ENCODE assay signal across 1 cellular context in the genomic region with DNA sequence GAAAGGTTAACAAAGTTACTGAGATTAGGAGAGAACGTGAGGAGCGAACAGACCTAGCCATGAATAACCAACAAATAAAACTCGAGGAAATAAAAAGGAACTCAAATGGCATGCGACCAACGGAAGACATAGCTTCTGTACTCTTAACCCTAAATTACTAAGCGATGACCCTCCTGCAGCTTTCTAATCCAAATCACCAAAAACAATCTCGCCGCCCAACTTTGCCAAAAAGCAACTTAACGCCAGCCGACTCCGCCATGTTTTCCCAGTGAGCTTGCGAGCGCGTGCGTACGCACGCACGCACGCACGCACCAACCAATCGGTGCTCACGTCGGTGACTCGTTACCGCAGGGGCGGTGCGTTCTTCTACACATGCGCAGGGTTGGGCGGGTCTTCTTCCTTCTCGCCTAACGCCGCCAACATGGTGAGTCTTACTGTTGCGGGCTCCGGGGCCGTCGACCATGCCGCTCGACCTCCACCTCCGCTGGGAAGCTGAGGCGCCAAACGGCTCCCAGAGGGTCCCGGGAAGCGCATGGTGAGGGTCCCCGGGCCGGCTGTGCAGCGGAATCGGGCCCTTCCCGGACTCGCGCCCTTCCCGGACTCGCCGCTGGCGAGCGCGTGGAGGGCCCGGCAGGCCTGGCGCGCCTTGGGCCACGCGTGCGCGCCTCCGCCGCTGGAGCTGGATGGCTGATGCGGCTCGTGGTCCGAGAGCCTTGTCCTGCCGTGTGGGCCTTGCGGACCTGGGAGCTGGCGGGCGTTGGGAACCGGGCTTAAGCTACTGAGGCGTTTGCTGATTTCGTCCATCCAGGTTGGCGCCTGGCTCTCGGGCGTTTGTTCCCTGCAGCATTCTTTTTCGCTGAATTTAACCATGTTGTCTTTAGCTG.
TF ChIP-seq lines count a peak whose summit lies in the region.

A gene (plus strand): TSS at position 400 of the 884 bp plus-strand sequence. CDS start 133 bp downstream, at position 533.

TF ChIP-seq in K562, 482 proteins besides CTCF, POLR2A, EP300 and RAD21 (continued from another document and continues in another):
- TF ChIP-seq, protein P1, sequence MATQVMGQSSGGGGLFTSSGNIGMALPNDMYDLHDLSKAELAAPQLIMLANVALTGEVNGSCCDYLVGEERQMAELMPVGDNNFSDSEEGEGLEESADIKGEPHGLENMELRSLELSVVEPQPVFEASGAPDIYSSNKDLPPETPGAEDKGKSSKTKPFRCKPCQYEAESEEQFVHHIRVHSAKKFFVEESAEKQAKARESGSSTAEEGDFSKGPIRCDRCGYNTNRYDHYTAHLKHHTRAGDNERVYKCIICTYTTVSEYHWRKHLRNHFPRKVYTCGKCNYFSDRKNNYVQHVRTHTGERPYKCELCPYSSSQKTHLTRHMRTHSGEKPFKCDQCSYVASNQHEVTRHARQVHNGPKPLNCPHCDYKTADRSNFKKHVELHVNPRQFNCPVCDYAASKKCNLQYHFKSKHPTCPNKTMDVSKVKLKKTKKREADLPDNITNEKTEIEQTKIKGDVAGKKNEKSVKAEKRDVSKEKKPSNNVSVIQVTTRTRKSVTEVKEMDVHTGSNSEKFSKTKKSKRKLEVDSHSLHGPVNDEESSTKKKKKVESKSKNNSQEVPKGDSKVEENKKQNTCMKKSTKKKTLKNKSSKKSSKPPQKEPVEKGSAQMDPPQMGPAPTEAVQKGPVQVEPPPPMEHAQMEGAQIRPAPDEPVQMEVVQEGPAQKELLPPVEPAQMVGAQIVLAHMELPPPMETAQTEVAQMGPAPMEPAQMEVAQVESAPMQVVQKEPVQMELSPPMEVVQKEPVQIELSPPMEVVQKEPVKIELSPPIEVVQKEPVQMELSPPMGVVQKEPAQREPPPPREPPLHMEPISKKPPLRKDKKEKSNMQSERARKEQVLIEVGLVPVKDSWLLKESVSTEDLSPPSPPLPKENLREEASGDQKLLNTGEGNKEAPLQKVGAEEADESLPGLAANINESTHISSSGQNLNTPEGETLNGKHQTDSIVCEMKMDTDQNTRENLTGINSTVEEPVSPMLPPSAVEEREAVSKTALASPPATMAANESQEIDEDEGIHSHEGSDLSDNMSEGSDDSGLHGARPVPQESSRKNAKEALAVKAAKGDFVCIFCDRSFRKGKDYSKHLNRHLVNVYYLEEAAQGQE (CRISPR knock-in tag; IDR thresholded peaks at IDR 0.05; ENCODE audit: low read depth), result peak; percentile 25; the same call in 1 of the 2 replicates
- TF ChIP-seq, protein P2, sequence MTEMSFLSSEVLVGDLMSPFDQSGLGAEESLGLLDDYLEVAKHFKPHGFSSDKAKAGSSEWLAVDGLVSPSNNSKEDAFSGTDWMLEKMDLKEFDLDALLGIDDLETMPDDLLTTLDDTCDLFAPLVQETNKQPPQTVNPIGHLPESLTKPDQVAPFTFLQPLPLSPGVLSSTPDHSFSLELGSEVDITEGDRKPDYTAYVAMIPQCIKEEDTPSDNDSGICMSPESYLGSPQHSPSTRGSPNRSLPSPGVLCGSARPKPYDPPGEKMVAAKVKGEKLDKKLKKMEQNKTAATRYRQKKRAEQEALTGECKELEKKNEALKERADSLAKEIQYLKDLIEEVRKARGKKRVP (CRISPR knock-in tag; IDR thresholded peaks at IDR 0.05), result no peak
- TF ChIP-seq, protein P3, sequence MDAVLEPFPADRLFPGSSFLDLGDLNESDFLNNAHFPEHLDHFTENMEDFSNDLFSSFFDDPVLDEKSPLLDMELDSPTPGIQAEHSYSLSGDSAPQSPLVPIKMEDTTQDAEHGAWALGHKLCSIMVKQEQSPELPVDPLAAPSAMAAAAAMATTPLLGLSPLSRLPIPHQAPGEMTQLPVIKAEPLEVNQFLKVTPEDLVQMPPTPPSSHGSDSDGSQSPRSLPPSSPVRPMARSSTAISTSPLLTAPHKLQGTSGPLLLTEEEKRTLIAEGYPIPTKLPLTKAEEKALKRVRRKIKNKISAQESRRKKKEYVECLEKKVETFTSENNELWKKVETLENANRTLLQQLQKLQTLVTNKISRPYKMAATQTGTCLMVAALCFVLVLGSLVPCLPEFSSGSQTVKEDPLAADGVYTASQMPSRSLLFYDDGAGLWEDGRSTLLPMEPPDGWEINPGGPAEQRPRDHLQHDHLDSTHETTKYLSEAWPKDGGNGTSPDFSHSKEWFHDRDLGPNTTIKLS (IDR thresholded peaks at IDR 0.05; ENCODE audit: borderline replicate concordance, low read depth), result peak; percentile 74; the same call in 1 of the 2 replicates
- TF ChIP-seq NCOA4 (IDR thresholded peaks at IDR 0.05; ENCODE audit: partially characterized antibody), result no peak
- no peak for TF ChIP-seq ZNF253 (CRISPR knock-in tag; conservative IDR thresholded peaks at IDR 0.05)
- TF ChIP-seq BCOR (IDR thresholded peaks at IDR 0.05), result no peak
- TF ChIP-seq ZNF23 (CRISPR knock-in tag; IDR thresholded peaks at IDR 0.05), result no peak
- no peak for TF ChIP-seq NUFIP1 (IDR thresholded peaks at IDR 0.05; ENCODE audit: partially characterized antibody)
- no peak for TF ChIP-seq ZBTB7A (IDR thresholded peaks at IDR 0.05; ENCODE audit: borderline replicate concordance, control insufficient read depth, low read depth, low read length)
- TF ChIP-seq L3MBTL2 (IDR thresholded peaks at IDR 0.05), result peak; percentile 95
- TF ChIP-seq U2AF2 (optimal IDR thresholded peaks at IDR 0.05; ENCODE audit: low read depth, low read length), result no peak
- TF ChIP-seq ZNF583 (CRISPR knock-in tag; IDR thresholded peaks at IDR 0.05), result no peak
- peak; percentile 53; the same call in 1 of the 2 replicates for TF ChIP-seq DIDO1 (tag; IDR thresholded peaks at IDR 0.05; ENCODE audit: low read depth)
- TF ChIP-seq SAFB2 (IDR thresholded peaks at IDR 0.05; ENCODE audit: borderline replicate concordance, low read depth, low read length, severe bottlenecking), result no peak
- TF ChIP-seq ERF (CRISPR knock-in tag; IDR thresholded peaks at IDR 0.05), result peak; percentile 82; the same call in 1 of the 2 replicates
- TF ChIP-seq CC2D1A (IDR thresholded peaks at IDR 0.05), result no peak
- TF ChIP-seq, protein P4, sequence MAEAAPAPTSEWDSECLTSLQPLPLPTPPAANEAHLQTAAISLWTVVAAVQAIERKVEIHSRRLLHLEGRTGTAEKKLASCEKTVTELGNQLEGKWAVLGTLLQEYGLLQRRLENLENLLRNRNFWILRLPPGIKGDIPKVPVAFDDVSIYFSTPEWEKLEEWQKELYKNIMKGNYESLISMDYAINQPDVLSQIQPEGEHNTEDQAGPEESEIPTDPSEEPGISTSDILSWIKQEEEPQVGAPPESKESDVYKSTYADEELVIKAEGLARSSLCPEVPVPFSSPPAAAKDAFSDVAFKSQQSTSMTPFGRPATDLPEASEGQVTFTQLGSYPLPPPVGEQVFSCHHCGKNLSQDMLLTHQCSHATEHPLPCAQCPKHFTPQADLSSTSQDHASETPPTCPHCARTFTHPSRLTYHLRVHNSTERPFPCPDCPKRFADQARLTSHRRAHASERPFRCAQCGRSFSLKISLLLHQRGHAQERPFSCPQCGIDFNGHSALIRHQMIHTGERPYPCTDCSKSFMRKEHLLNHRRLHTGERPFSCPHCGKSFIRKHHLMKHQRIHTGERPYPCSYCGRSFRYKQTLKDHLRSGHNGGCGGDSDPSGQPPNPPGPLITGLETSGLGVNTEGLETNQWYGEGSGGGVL (CRISPR knock-in tag; IDR thresholded peaks at IDR 0.05), result no peak
- TF ChIP-seq, protein P5, sequence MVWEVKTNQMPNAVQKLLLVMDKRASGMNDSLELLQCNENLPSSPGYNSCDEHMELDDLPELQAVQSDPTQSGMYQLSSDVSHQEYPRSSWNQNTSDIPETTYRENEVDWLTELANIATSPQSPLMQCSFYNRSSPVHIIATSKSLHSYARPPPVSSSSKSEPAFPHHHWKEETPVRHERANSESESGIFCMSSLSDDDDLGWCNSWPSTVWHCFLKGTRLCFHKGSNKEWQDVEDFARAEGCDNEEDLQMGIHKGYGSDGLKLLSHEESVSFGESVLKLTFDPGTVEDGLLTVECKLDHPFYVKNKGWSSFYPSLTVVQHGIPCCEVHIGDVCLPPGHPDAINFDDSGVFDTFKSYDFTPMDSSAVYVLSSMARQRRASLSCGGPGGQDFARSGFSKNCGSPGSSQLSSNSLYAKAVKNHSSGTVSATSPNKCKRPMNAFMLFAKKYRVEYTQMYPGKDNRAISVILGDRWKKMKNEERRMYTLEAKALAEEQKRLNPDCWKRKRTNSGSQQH (CRISPR knock-in tag; IDR thresholded peaks at IDR 0.05), result no peak
- TF ChIP-seq, protein P6, sequence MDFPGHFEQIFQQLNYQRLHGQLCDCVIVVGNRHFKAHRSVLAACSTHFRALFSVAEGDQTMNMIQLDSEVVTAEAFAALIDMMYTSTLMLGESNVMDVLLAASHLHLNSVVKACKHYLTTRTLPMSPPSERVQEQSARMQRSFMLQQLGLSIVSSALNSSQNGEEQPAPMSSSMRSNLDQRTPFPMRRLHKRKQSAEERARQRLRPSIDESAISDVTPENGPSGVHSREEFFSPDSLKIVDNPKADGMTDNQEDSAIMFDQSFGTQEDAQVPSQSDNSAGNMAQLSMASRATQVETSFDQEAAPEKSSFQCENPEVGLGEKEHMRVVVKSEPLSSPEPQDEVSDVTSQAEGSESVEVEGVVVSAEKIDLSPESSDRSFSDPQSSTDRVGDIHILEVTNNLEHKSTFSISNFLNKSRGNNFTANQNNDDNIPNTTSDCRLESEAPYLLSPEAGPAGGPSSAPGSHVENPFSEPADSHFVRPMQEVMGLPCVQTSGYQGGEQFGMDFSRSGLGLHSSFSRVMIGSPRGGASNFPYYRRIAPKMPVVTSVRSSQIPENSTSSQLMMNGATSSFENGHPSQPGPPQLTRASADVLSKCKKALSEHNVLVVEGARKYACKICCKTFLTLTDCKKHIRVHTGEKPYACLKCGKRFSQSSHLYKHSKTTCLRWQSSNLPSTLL (IDR thresholded peaks at IDR 0.05), result no peak
- TF ChIP-seq, protein P7, sequence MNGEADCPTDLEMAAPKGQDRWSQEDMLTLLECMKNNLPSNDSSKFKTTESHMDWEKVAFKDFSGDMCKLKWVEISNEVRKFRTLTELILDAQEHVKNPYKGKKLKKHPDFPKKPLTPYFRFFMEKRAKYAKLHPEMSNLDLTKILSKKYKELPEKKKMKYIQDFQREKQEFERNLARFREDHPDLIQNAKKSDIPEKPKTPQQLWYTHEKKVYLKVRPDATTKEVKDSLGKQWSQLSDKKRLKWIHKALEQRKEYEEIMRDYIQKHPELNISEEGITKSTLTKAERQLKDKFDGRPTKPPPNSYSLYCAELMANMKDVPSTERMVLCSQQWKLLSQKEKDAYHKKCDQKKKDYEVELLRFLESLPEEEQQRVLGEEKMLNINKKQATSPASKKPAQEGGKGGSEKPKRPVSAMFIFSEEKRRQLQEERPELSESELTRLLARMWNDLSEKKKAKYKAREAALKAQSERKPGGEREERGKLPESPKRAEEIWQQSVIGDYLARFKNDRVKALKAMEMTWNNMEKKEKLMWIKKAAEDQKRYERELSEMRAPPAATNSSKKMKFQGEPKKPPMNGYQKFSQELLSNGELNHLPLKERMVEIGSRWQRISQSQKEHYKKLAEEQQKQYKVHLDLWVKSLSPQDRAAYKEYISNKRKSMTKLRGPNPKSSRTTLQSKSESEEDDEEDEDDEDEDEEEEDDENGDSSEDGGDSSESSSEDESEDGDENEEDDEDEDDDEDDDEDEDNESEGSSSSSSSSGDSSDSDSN (IDR thresholded peaks at IDR 0.05; ENCODE audit: borderline replicate concordance in 1 of 2, low read depth in 2 of 2, low read length in 2 of 2), result no peak
- peak; percentile 21 for TF ChIP-seq SETDB1 (IDR thresholded peaks at IDR 0.05; ENCODE audit: low read length)
- no peak for TF ChIP-seq KAT2B (IDR thresholded peaks at IDR 0.05; ENCODE audit: low read depth, low read length)
- TF ChIP-seq HNRNPLL (IDR thresholded peaks at IDR 0.05; ENCODE audit: low read depth, low read length, poor library complexity, severe bottlenecking), result peak; percentile 79
- TF ChIP-seq ZNF436 (CRISPR knock-in tag; IDR thresholded peaks at IDR 0.05), result no peak; the same call in 1 of the 2 replicates
- TF ChIP-seq SMAD2 (IDR thresholded peaks at IDR 0.05; ENCODE audit: low read depth, low read length), result no peak
- TF ChIP-seq, protein P8, sequence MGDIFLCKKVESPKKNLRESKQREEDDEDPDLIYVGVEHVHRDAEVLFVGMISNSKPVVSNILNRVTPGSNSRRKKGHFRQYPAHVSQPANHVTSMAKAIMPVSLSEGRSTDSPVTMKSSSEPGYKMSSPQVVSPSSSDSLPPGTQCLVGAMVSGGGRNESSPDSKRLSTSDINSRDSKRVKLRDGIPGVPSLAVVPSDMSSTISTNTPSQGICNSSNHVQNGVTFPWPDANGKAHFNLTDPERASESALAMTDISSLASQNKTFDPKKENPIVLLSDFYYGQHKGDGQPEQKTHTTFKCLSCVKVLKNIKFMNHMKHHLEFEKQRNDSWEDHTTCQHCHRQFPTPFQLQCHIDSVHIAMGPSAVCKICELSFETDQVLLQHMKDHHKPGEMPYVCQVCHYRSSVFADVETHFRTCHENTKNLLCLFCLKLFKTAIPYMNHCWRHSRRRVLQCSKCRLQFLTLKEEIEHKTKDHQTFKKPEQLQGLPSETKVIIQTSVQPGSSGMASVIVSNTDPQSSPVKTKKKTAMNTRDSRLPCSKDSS (IDR thresholded peaks at IDR 0.05; ENCODE audit: low read depth, partially characterized antibody), result no peak
- peak; percentile 99 for TF ChIP-seq ZFX (CRISPR knock-in tag; IDR thresholded peaks at IDR 0.05)
- TF ChIP-seq, protein P9, sequence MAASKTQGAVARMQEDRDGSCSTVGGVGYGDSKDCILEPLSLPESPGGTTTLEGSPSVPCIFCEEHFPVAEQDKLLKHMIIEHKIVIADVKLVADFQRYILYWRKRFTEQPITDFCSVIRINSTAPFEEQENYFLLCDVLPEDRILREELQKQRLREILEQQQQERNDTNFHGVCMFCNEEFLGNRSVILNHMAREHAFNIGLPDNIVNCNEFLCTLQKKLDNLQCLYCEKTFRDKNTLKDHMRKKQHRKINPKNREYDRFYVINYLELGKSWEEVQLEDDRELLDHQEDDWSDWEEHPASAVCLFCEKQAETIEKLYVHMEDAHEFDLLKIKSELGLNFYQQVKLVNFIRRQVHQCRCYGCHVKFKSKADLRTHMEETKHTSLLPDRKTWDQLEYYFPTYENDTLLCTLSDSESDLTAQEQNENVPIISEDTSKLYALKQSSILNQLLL (CRISPR knock-in tag; IDR thresholded peaks at IDR 0.05; ENCODE audit: borderline replicate concordance), result no peak
- TF ChIP-seq CBFA2T2 (conservative IDR thresholded peaks at IDR 0.05), result no peak
- no peak for TF ChIP-seq HIVEP1 (CRISPR knock-in tag; IDR thresholded peaks at IDR 0.05)
- TF ChIP-seq, protein P10, sequence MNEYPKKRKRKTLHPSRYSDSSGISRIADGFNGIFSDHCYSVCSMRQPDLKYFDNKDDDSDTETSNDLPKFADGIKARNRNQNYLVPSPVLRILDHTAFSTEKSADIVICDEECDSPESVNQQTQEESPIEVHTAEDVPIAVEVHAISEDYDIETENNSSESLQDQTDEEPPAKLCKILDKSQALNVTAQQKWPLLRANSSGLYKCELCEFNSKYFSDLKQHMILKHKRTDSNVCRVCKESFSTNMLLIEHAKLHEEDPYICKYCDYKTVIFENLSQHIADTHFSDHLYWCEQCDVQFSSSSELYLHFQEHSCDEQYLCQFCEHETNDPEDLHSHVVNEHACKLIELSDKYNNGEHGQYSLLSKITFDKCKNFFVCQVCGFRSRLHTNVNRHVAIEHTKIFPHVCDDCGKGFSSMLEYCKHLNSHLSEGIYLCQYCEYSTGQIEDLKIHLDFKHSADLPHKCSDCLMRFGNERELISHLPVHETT (CRISPR knock-in tag; conservative IDR thresholded peaks at IDR 0.05 in 1 of 2, IDR thresholded peaks at IDR 0.05 in 1 of 2), result peak in 1 of 2 experiments; percentile 87; a peak in 2 of 4 replicates
- TF ChIP-seq, protein P11, sequence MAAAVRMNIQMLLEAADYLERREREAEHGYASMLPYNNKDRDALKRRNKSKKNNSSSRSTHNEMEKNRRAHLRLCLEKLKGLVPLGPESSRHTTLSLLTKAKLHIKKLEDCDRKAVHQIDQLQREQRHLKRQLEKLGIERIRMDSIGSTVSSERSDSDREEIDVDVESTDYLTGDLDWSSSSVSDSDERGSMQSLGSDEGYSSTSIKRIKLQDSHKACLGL (CRISPR knock-in tag; IDR thresholded peaks at IDR 0.05; ENCODE audit: borderline replicate concordance, poor library complexity, severe bottlenecking), result peak; percentile 67
- TF ChIP-seq MCM2 (IDR thresholded peaks at IDR 0.05; ENCODE audit: low read depth), result no peak
- no peak for TF ChIP-seq NFXL1 (CRISPR knock-in tag; IDR thresholded peaks at IDR 0.05)
- no peak for TF ChIP-seq TARDBP (IDR thresholded peaks at IDR 0.05)
